35 cellular contexts compared by ENCODE assay signal in the genomic region with DNA sequence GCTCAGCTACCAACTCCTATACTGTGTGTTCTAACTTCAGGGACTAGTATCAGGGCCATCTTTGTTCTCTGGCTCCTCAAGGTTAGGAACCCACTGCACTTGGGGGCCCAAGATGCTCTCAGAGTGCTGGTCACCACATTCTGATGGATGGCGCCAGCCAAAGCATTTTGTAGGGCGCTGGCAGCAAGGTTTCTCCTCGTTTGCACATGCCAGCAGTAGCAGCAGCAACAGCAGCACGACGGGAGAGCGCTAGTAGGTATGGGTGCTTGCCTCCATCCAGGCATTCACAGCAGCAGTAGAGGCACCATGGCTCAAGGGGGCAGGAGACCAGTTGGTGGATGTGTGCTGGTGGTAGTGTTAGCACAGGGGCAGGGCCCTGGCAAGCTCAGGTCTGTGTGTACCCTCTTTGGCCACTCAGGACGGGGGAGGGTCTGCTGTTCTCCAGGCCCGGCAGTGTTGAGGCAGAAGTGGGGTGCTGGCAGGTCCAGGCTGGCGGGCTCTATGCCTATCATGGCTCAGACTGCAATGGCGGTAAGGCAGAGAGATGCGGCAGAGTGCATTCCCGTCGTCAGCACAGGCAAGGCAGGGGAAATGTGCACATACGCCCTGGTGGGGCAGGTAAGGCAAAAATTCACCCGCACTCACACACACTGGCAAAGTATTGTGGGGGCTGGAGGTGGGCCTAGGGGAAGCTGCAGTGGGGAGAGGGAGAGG. TPM values are rescaled to one million over a fixed set of nuclear protein-coding genes. Genes with fewer than 3 reads are reported as not detected.
DNase-seq lines count a peak whose midpoint lies in the region; ATAC-seq and TF ChIP-seq lines count a peak whose summit lies in the region.
"Had no signal": no experiment of that assay in that cellular context is flagged by ENCODE, and none has a peak within 500 bp of the region (broad histone marks: within the 10 kb centered on the region; RNA-seq: fewer than 3 reads in every experiment).

No MANE protein-coding gene starts in this region.

- H3K27me3 ChIP-seq in H9 (ENCODE audit: insufficient read depth, low read length) (no peaks in the 10 kb centered on the region), thoracic aorta (replicated peaks; ENCODE audit: insufficient read depth) (no peaks in the 10 kb centered on the region)
- H3K27me3 ChIP-seq: BE2C had no signal

- H4K91ac ChIP-seq in H9 (ENCODE audit: insufficient read length, low read depth, low read length), result no peak overlapping the region

- no peak overlapping the region for H3K18ac ChIP-seq in H9 (ENCODE audit: insufficient read length, low read depth, low read length)

- no peak overlapping the region for H3K27ac Mint-ChIP-seq in H9
- H3K27ac Mint-ChIP-seq: B cell; CD14-positive monocyte; CD4-positive, alpha-beta memory T cell; CD4-positive, alpha-beta T cell; CD4-positive, CD25-positive, alpha-beta regulatory T cell; CD8-positive, alpha-beta memory T cell; CD8-positive, alpha-beta T cell had no signal

- H3K56ac ChIP-seq in H9 (ENCODE audit: insufficient read length, low read depth, low read length), result no peak overlapping the region

- no peak for ATAC-seq in thoracic aorta (ENCODE audit: insufficient number of reproducible peaks, low FRiP score, low read depth)
- ATAC-seq in GM19035 (IDR thresholded peaks at IDR 0.05; ENCODE audit: unreplicated experiment), result no peak
- ATAC-seq: A549; CD8-positive, alpha-beta T cell had no signal

- no peak overlapping the region for H3K14ac ChIP-seq in H9 (ENCODE audit: insufficient read depth, low read length)

- no peak overlapping the region for H2AFZ ChIP-seq in H9 (ENCODE audit: low read length)

- no peak overlapping the region for H4K8ac ChIP-seq in H9 (replicated peaks; ENCODE audit: insufficient read length, low read depth, low read length)

- no peak overlapping the region for H3K27ac ChIP-seq in H9 (ENCODE audit: insufficient read length, low read depth, low read length)
- no peak overlapping the region for H3K27ac ChIP-seq in thoracic aorta
- H3K27ac ChIP-seq: 22Rv1; A549; BLaER1; BLaER1 treated with 17β-estradiol and CSF1 and Interleukin-3, amounts not matched to agents 10 nM and 100 nM; C4-2B had no signal

- H2BK20ac ChIP-seq in H9 (ENCODE audit: low read depth, low read length, poor library complexity, severe bottlenecking), result no peak overlapping the region

- H3K4me2 ChIP-seq in H9 (ENCODE audit: insufficient read depth, insufficient read length, low read length), result no peak overlapping the region
- H3K4me2 ChIP-seq: A549; BLaER1; BLaER1 treated with 17β-estradiol and CSF1 and Interleukin-3, amounts not matched to agents 10 nM and 100 nM had no signal

- no peaks in the 10 kb centered on the region for H3K4me1 Mint-ChIP-seq in H9
- H3K4me1 Mint-ChIP-seq: B cell; CD14-positive monocyte; CD4-positive, alpha-beta memory T cell; CD4-positive, CD25-positive, alpha-beta regulatory T cell; CD8-positive, alpha-beta memory T cell had no signal

- no peak overlapping the region for H3T11ph ChIP-seq in H9 (ENCODE audit: low read length)

- H3K27me3 Mint-ChIP-seq in H9 (ENCODE audit: low read depth), result no peaks in the 10 kb centered on the region; the same call in 1 of the 2 replicates
- H3K27me3 Mint-ChIP-seq: B cell; CD4-positive, alpha-beta memory T cell; CD4-positive, alpha-beta T cell; CD4-positive, CD25-positive, alpha-beta regulatory T cell had no signal

- H2BK15ac ChIP-seq in H9 (ENCODE audit: low read depth, low read length), result no peak overlapping the region

- H3K9me3 ChIP-seq in H9 (ENCODE audit: control insufficient read depth, low read depth, low read length) (peaks cover 21% of the 10 kb centered on the region), thoracic aorta (no peaks in the 10 kb centered on the region)
- H3K9me3 ChIP-seq: A549, BE2C, Caco-2 had no signal

- no peak overlapping the region for H3K9ac ChIP-seq in H9 (ENCODE audit: extremely low read depth, insufficient read length, low read length)
- H3K9ac ChIP-seq: BLaER1; BLaER1 treated with 17β-estradiol and CSF1 and Interleukin-3, amounts not matched to agents 10 nM and 100 nM had no signal

- no peak for TF ChIP-seq CTCF in H9 (conservative IDR thresholded peaks at IDR 0.05)
- TF ChIP-seq CTCF in thoracic aorta (IDR thresholded peaks at IDR 0.05), result no peak

- H3K4me1 ChIP-seq in H9 (ENCODE audit: insufficient read depth, low read length) (no peaks in the 10 kb centered on the region), thoracic aorta (ENCODE audit: control insufficient read depth in 1 of 2, low read depth in 2 of 2) (no peaks in the 10 kb centered on the region)
- H3K4me1 ChIP-seq: A549; BE2C; BLaER1; BLaER1 treated with 17β-estradiol and CSF1 and Interleukin-3, amounts not matched to agents 10 nM and 100 nM; Caco-2 had no signal

- no peak overlapping the region for H4K5ac ChIP-seq in H9 (ENCODE audit: insufficient read length, low read depth, low read length)

- H2BK12ac ChIP-seq in H9 (ENCODE audit: insufficient read length, low read depth, low read length), result no peak overlapping the region

- H3K9me3 Mint-ChIP-seq in H9, result peaks cover 71 to 87% of the 10 kb centered on the region in 2 experiments
- H3K9me3 Mint-ChIP-seq: CD8-positive, alpha-beta T cell had no signal

- H3K4me3 ChIP-seq in thoracic aorta, result no peak overlapping the region
- H3K4me3 ChIP-seq: A549; BLaER1; BLaER1 treated with 17β-estradiol and CSF1 and Interleukin-3, amounts not matched to agents 10 nM and 100 nM had no signal

- H3K4ac ChIP-seq in H9 (ENCODE audit: low read depth, low read length), result no peak overlapping the region

- H3K4me3 Mint-ChIP-seq in H9, result no peak overlapping the region
- H3K4me3 Mint-ChIP-seq: B cell; CD14-positive monocyte; CD4-positive, alpha-beta memory T cell; CD4-positive, alpha-beta T cell; CD4-positive, CD25-positive, alpha-beta regulatory T cell; CD8-positive, alpha-beta memory T cell; CD8-positive, alpha-beta T cell had no signal

- H3K36me3 Mint-ChIP-seq in H9 (ENCODE audit: insufficient read depth in 1 of 3, low read depth in 3 of 3), result peaks cover 2 to 22% (median 13%) of the 10 kb centered on the region in 3 experiments; a peak in 4 of 7 replicates
- H3K36me3 Mint-ChIP-seq: CD14-positive monocyte; CD4-positive, alpha-beta memory T cell; CD4-positive, CD25-positive, alpha-beta regulatory T cell; CD8-positive, alpha-beta memory T cell; CD8-positive, alpha-beta T cell had no signal

- no peaks in the 10 kb centered on the region for H3K36me3 ChIP-seq in thoracic aorta
- H3K36me3 ChIP-seq: BE2C; BLaER1; BLaER1 treated with 17β-estradiol and CSF1 and Interleukin-3, amounts not matched to agents 10 nM and 100 nM had no signal

- no peaks in the 10 kb centered on the region for H4K20me1 ChIP-seq in H9 (ENCODE audit: control insufficient read depth, insufficient read depth, insufficient read length)
- H4K20me1 ChIP-seq: BLaER1 had no signal

- DNase-seq in H9 (no peak), mesenteric fat pad (ENCODE audit: low spot score) (peak; percentile 83), thoracic aorta (ENCODE audit: low spot score) (peak; percentile 1), SHP77 (lab: John Stamatoyannopoulos, UW) (no peak)
- no peak for DNase-seq in stimulated activated CD8-positive, alpha-beta memory T cell treated with anti-CD3 and anti-CD28 coated beads, Interleukin-4, amount 100 ng/mL, for 48 hours
- DNase-seq: 8988T; ACHN; AML-193; BE2C; C1 segment of cervical spinal cord; Caco-2; Calu3; CD4-positive, alpha-beta T cell; CD4-positive, CD25-positive, alpha-beta regulatory T cell; CD8-positive, alpha-beta memory T cell; CD8-positive, alpha-beta T cell; COR-L47; DMS 273 treated with DMSO at 0.1 percent for 48 hours; DMS153; DMS53; DMS79; DMS79 treated with DMSO at 0.1 percent for 48 hours; DND-41; EL had no signal

- H2BK5ac ChIP-seq in H9 (ENCODE audit: insufficient read length, low read length), result peak overlapping the region; percentile 35

- H2AK5ac ChIP-seq in H9 (ENCODE audit: insufficient read length, low read length), result no peak overlapping the region

- H2BK120ac ChIP-seq in H9 (ENCODE audit: low read depth, low read length, poor library complexity, severe bottlenecking), result no peak overlapping the region

- H3K23me2 ChIP-seq in H9 (ENCODE audit: insufficient read length, low read depth, low read length, poor library complexity, severe bottlenecking), result no peaks in the 10 kb centered on the region

- H3K79me2 ChIP-seq in H9 (ENCODE audit: insufficient read depth, low read length), result no peaks in the 10 kb centered on the region

- WGBS in H9 (ENCODE audit: extremely low coverage, insufficient read length, low lambda C conversion rate), result no CpG with 5 or more reads among the region's 15 CpGs

- no peak overlapping the region for H3K23ac ChIP-seq in H9 (ENCODE audit: insufficient read length, low read depth, low read length)

- H3K79me1 ChIP-seq in H9 (ENCODE audit: insufficient read depth, low read depth, low read length, poor library complexity, severe bottlenecking), result no peaks in the 10 kb centered on the region

RNA-seq across cellular contexts. Expression of gene SERPINA7, which starts 56.6 kb away (rescaled TPM):
- total RNA-seq in H9 (2021), result not detected in 2 replicates
- total RNA-seq in mesenteric fat pad, result not detected
- total RNA-seq in thoracic aorta, result not detected
- total RNA-seq: A172; A673; B cell; Caco-2; Calu3; CD4-positive, alpha-beta memory T cell; CD4-positive, alpha-beta T cell; CD4-positive, CD25-positive, alpha-beta regulatory T cell; CD8-positive, alpha-beta memory T cell; CD8-positive, alpha-beta T cell had no signal

Comparison
In these comparisons a context has a peak if more than half of its experiments do, and no peak if none do; other contexts are left out.
1. DNase-seq: peak in mesenteric fat pad (single experiment) and thoracic aorta (single experiment); none in H9 (single experiment), SHP77 (0 of 2) and stimulated activated CD8-positive, alpha-beta memory T cell treated with anti-CD3 and anti-CD28 coated beads, Interleukin-4, amount 100 ng/mL, for 48 hours (single experiment).